ENCODE assay signal across 1 cellular context in genomic region chr3:126752303-126753190, GRCh38.
TF ChIP-seq lines count a peak whose summit lies in the region.

No MANE protein-coding gene starts in this region.

TF ChIP-seq in GM12878, 131 proteins besides CTCF, POLR2A, EP300 and RAD21 (continues in another document):
- TF ChIP-seq LARP7 (IDR thresholded peaks at IDR 0.05): no peak
- TF ChIP-seq ZNF24 (IDR thresholded peaks at IDR 0.05): no peak
- TF ChIP-seq YY1 (IDR thresholded peaks at IDR 0.05; ENCODE audit: low read depth, low read length): peak; percentile 62
- peak; percentile 64 for TF ChIP-seq RUNX3 (IDR thresholded peaks at IDR 0.05; ENCODE audit: low read length)
- TF ChIP-seq POU2F2 (IDR thresholded peaks at IDR 0.05; ENCODE audit: borderline replicate concordance, low read depth, low read length): no peak
- no peak for TF ChIP-seq CREM (IDR thresholded peaks at IDR 0.05; ENCODE audit: low read depth)
- TF ChIP-seq ASH2L (IDR thresholded peaks at IDR 0.05; ENCODE audit: borderline replicate concordance, low read depth): no peak
- TF ChIP-seq SIX5 (IDR thresholded peaks at IDR 0.05; ENCODE audit: low read depth, low read length, severe bottlenecking): no peak
- TF ChIP-seq RB1 (IDR thresholded peaks at IDR 0.05; ENCODE audit: borderline replicate concordance): no peak; the same call in 1 of the 2 replicates
- 0 out of 2 replicates have a peak, but pooled peaks have one; percentile 37 for TF ChIP-seq FOXM1 (IDR thresholded peaks at IDR 0.05; ENCODE audit: low read depth, low read length)
- TF ChIP-seq PRDM15 (CRISPR knock-in tag; IDR thresholded peaks at IDR 0.05): no peak
- TF ChIP-seq CHD2 (IDR thresholded peaks at IDR 0.05; ENCODE audit: borderline replicate concordance, low read depth, low read length): no peak
- TF ChIP-seq SMARCA5 (IDR thresholded peaks at IDR 0.05): peak; percentile 75; the same call in 1 of the 2 replicates
- TF ChIP-seq HDGF (IDR thresholded peaks at IDR 0.05): 0 out of 2 replicates have a peak, but pooled peaks have one; percentile 35
- no peak for TF ChIP-seq RFX5 (IDR thresholded peaks at IDR 0.05; ENCODE audit: low read depth, low read length)
- no peak for TF ChIP-seq NFIC (IDR thresholded peaks at IDR 0.05; ENCODE audit: low read depth, low read length)
- 0 out of 2 replicates have a peak, but pooled peaks have one; percentile 19 for TF ChIP-seq MAX (IDR thresholded peaks at IDR 0.05; ENCODE audit: low read depth, low read length)
- TF ChIP-seq PML (IDR thresholded peaks at IDR 0.05; ENCODE audit: low read length): no peak
- no peak for TF ChIP-seq CREB1 (IDR thresholded peaks at IDR 0.05; ENCODE audit: low read depth)
- peak; percentile 30; the same call in 1 of the 2 replicates for TF ChIP-seq NR2F1 (conservative IDR thresholded peaks at IDR 0.05)
- TF ChIP-seq ZNF384 (IDR thresholded peaks at IDR 0.05; ENCODE audit: borderline replicate concordance, low read depth, low read length): no peak
- TF ChIP-seq FOXK2 (IDR thresholded peaks at IDR 0.05): no peak
- no peak for TF ChIP-seq KAT2A (conservative IDR thresholded peaks at IDR 0.05; ENCODE audit: control insufficient read depth, low read depth, low read length)
- TF ChIP-seq RELB (IDR thresholded peaks at IDR 0.05; ENCODE audit: low read depth): no peak
- no peak for TF ChIP-seq NR2C2 (IDR thresholded peaks at IDR 0.05; ENCODE audit: borderline replicate concordance, control insufficient read depth, insufficient read length, low read depth)
- peak; percentile 97 for TF ChIP-seq SMC3 (IDR thresholded peaks at IDR 0.05; ENCODE audit: borderline replicate concordance, low read length)
- no peak for TF ChIP-seq BMI1 (IDR thresholded peaks at IDR 0.05; ENCODE audit: borderline replicate concordance)
- no peak for TF ChIP-seq SIN3A (IDR thresholded peaks at IDR 0.05; ENCODE audit: low read depth, low read length)
- TF ChIP-seq ZNF592 (IDR thresholded peaks at IDR 0.05): 0 out of 2 replicates have a peak, but pooled peaks have one; percentile 34
- TF ChIP-seq ZBTB33 (IDR thresholded peaks at IDR 0.05): no peak
- TF ChIP-seq HSF1 (IDR thresholded peaks at IDR 0.05; ENCODE audit: low read depth, low read length): no peak
- TF ChIP-seq PBX3 (IDR thresholded peaks at IDR 0.05; ENCODE audit: insufficient replicate concordance, low read depth, low read length): no peak
- TF ChIP-seq MTA3 (IDR thresholded peaks at IDR 0.05; ENCODE audit: borderline replicate concordance, low read length): no peak
- no peak for TF ChIP-seq TCF7 (IDR thresholded peaks at IDR 0.05; ENCODE audit: borderline replicate concordance)
- peak; percentile 27 to 61; a peak in 3 of 4 replicates for TF ChIP-seq BHLHE40 (IDR thresholded peaks at IDR 0.05; ENCODE audit: borderline replicate concordance in 1 of 2, low read depth in 2 of 2, low read length in 1 of 2)
- TF ChIP-seq NFYA (IDR thresholded peaks at IDR 0.05; ENCODE audit: borderline replicate concordance, low read depth, low read length): no peak
- no peak for TF ChIP-seq ZBTB4 (CRISPR knock-in tag; IDR thresholded peaks at IDR 0.05)
- no peak for TF ChIP-seq TAF1 (IDR thresholded peaks at IDR 0.05; ENCODE audit: borderline replicate concordance, low read depth, low read length)
- TF ChIP-seq MYC (IDR thresholded peaks at IDR 0.05; ENCODE audit: insufficient read depth, insufficient read length, insufficient replicate concordance, low read length, severe bottlenecking): no peak
- TF ChIP-seq FOS (IDR thresholded peaks at IDR 0.05; ENCODE audit: borderline replicate concordance, extremely low read depth, insufficient read length): no peak
- 0 out of 2 replicates have a peak, but pooled peaks have one; percentile 18 for TF ChIP-seq IKZF1 (conservative IDR thresholded peaks at IDR 0.05)
- no peak for TF ChIP-seq ZBED1 (IDR thresholded peaks at IDR 0.05; ENCODE audit: borderline replicate concordance)
- TF ChIP-seq BCL3 (IDR thresholded peaks at IDR 0.05; ENCODE audit: borderline replicate concordance, insufficient read depth, low read depth, low read length, poor library complexity, severe bottlenecking): no peak
- TF ChIP-seq STAT1 (conservative IDR thresholded peaks at IDR 0.05): no peak
- TF ChIP-seq ZSCAN29 (IDR thresholded peaks at IDR 0.05): no peak
